In the genomic region with DNA sequence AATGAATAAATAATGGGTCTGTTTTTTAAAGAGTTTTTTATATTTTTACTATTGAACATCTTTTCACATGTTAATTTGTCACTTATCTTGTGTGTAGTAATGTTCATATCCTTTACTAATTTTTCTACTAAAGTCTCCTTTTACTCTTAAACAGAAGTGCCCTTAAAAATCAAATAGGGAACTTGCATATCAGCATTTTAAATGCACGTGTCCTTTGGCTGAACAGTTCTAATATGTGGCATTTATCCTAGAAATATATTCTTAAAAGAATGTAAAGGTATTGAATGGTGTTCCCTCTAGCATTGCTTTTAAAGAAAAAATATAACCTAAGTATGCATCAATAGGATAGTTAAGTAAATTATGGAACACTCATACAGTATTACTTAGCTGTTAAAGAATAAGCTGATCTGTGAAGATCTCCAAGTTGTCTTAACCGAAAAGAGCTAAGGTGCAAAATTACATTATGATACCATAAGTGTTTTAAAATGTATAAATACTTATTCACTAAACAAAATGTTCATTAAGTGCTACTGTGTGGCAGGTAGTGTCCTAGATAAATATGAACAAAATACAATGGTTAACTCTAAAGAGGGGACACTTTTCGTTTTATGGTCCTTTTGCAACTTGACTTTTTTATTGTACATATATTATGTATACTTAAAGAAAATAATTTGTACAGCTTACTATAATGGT, we compare ENCODE assay signal across 8 cellular contexts. TPM values are rescaled to one million over a fixed set of nuclear protein-coding genes. Genes with fewer than 3 reads are reported as not detected.
DNase-seq lines count a peak whose midpoint lies in the region; ATAC-seq, FAIRE-seq and TF ChIP-seq lines count a peak whose summit lies in the region.

No MANE protein-coding gene starts in this region.

- H3K36me3 ChIP-seq in HUES6 (ENCODE audit: control insufficient read depth, insufficient read depth, low read length) (peaks cover 34% of the 10 kb centered on the region), mucosa of descending colon (ENCODE audit: low read depth) (no peaks in the 10 kb centered on the region)

- TF ChIP-seq POLR2A in A549 (IDR thresholded peaks at IDR 0.05; ENCODE audit: low read length), result no peak

- H3K4me1 Mint-ChIP-seq in MCF 10A (ENCODE audit: insufficient read depth, unreplicated experiment), result peaks cover 9% of the 10 kb centered on the region

- BruUV-seq in MCF 10A (replicated peaks; lab: Mats Ljungman, UMichigan), result no TSS peak

- peaks cover 8% of the 10 kb centered on the region for H3K9me3 Mint-ChIP-seq in MCF 10A (ENCODE audit: unreplicated experiment)

- TF ChIP-seq RAD21 in A549 (conservative IDR thresholded peaks at IDR 0.05 in 1 of 2, IDR thresholded peaks at IDR 0.05 in 1 of 2), result no peak

- H3K4me2 ChIP-seq in A549, result peak overlapping the region; percentile 68

- intact Hi-C loops in MCF 10A (cut with micrococcal nuclease) (no loop called here), mucosa of descending colon (cut with DNase I, micrococcal nuclease) (no loop called here)

- CTCF ChIA-PET in A549 (lab: Yijun Ruan, JAX) (interaction anchor here (0.8 kb wide), 2 partner anchors 11 to 55 kb away, joined by 3 read pairs; no protein-coding TSS in a partner anchor), MCF 10A (lab: Yijun Ruan, JAX) (interaction anchor here (0.6 to 3.7 kb wide), 7 partner anchors 10 to 171 kb away, joined by 3 to 15 read pairs (median 5); a partner anchor contains a TSS)

- H3K27ac Mint-ChIP-seq in MCF 10A (ENCODE audit: low read depth, unreplicated experiment), result no peak overlapping the region

- H3K36me3 Mint-ChIP-seq in MCF 10A (ENCODE audit: insufficient read depth, unreplicated experiment), result peaks cover 12% of the 10 kb centered on the region

- no peak for TF ChIP-seq EP300 in A549 (IDR thresholded peaks at IDR 0.05)

- WGBS in A549 (ENCODE audit: missing lambda C conversion rate), result 38% methylated on average over 3 of the region's 3 CpGs

- H3K27ac ChIP-seq in A549, result peak overlapping the region; percentile 86 to 94
- H3K27ac ChIP-seq in HUES6 (ENCODE audit: low read depth, low read length), result no peak overlapping the region

- ATAC-seq in A549 (no peak), mucosa of descending colon (no peak), HG02981 (IDR thresholded peaks at IDR 0.05; ENCODE audit: unreplicated experiment) (no peak)

- DNase-seq in A549 (ENCODE audit: low read depth in 1 of 2, low spot score in 1 of 2) (no peak), MCF 10A (ENCODE audit: unreplicated experiment) (no peak), mucosa of descending colon (no peak), COLO668 (lab: John Stamatoyannopoulos, UW; ENCODE audit: unreplicated experiment) (no peak), NCI-H187 (lab: John Stamatoyannopoulos, UW) (no peak), HCEC 1CT (no peak)

- no peaks in the 10 kb centered on the region for H3K27me3 Mint-ChIP-seq in MCF 10A (ENCODE audit: insufficient read depth, unreplicated experiment)

- FAIRE-seq in A549 (lab: Jason Lieb, UNC), result no peak

- no peaks in the 10 kb centered on the region for H3K27me3 ChIP-seq in HUES6 (ENCODE audit: control insufficient read depth, insufficient read depth, low read length)

- TF ChIP-seq CTCF in A549 (IDR thresholded peaks at IDR 0.05) (no peak), MCF 10A (IDR thresholded peaks at IDR 0.05; ENCODE audit: unreplicated experiment) (no peak), mucosa of descending colon (IDR thresholded peaks at IDR 0.05) (no peak)

- 0 out of 3 replicates have a peak, but pooled peaks cover 3% of the 10 kb centered on the region for H3K4me1 ChIP-seq in A549
- H3K4me1 ChIP-seq in HUES6 (ENCODE audit: control insufficient read depth, insufficient read depth, low read length), result no peaks in the 10 kb centered on the region
- peaks cover 3% of the 10 kb centered on the region for H3K4me1 ChIP-seq in mucosa of descending colon (ENCODE audit: low read depth)

- peak overlapping the region; percentile 80 for H3K4me3 Mint-ChIP-seq in MCF 10A (ENCODE audit: unreplicated experiment)

- POLR2A ChIA-PET in A549 (lab: Yijun Ruan, JAX) (interaction anchor here (1.0 to 1.5 kb wide), 5 partner anchors 14 to 139 kb away, joined by 4 to 13 read pairs (median 6); a partner anchor contains a TSS), MCF 10A (lab: Yijun Ruan, JAX) (interaction anchor here (0.5 to 5.2 kb wide), 17 partner anchors 8 to 157 kb away, joined by 3 to 62 read pairs (median 3); a partner anchor contains a TSS)

- H3K4me3 ChIP-seq in A549, result peak overlapping the region; percentile 88
- peak overlapping the region; percentile 85 for H3K4me3 ChIP-seq in HUES6 (ENCODE audit: low read depth, low read length)
- H3K4me3 ChIP-seq in mucosa of descending colon, result peak overlapping the region; percentile 7

- no peaks in the 10 kb centered on the region for H3K9me3 ChIP-seq in A549
- no peaks in the 10 kb centered on the region for H3K9me3 ChIP-seq in HUES6 (ENCODE audit: control insufficient read depth, insufficient read depth, low read depth, low read length)
- H3K9me3 ChIP-seq in mucosa of descending colon, result no peaks in the 10 kb centered on the region

- H3K9ac ChIP-seq in HUES6 (ENCODE audit: low read length), result no peak overlapping the region

TF ChIP-seq in A549, 52 proteins besides CTCF, POLR2A, EP300 and RAD21 (continues in another document):
- TF ChIP-seq RCOR1 (IDR thresholded peaks at IDR 0.05; ENCODE audit: low read depth, low read length) (no peak), HOXA7 (CRISPR knock-in tag; IDR thresholded peaks at IDR 0.05) (no peak), KDM1A (IDR thresholded peaks at IDR 0.05; ENCODE audit: low read depth) (no peak), TP53 (CRISPR knock-in tag; IDR thresholded peaks at IDR 0.05) (no peak)
- TF ChIP-seq, protein P1, sequence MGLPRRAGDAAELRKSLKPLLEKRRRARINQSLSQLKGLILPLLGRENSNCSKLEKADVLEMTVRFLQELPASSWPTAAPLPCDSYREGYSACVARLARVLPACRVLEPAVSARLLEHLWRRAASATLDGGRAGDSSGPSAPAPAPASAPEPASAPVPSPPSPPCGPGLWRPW (IDR thresholded peaks at IDR 0.05), result no peak

RNA-seq across cellular contexts. Expression of a gene that starts 0.6 kb away (rescaled TPM):
- polyA plus RNA-seq in A549 (2011; rRNA removed) (5.2 and 7.0 TPM in 2 replicates), A549 (2017; fragmentation: RNase III; extraction: RNeasy Plus Mini Kit Qiagen cat#74134 plus additional on column Dnase treatment) (3.7 to 4.1 TPM (median 3.7 TPM) in 3 replicates)
- 2.2 and 2.5 TPM in 2 replicates for polyA plus RNA-seq in A549 (2012; cell fraction: cytosol; rRNA removed)
- polyA plus RNA-seq in A549 (2012; cell fraction: nucleus; rRNA removed), result 1.8 and 2.2 TPM in 2 replicates
- polyA minus RNA-seq in A549 (2011; rRNA and poly(A)+ RNA removed), result 3.3 and 3.8 TPM in 2 replicates
- total RNA-seq in MCF 10A (2022) (2.5 and 2.9 TPM in 2 replicates), mucosa of descending colon (1 to 10 TPM in 2 of 3 donors, under 1 TPM in 1; 0.75 to 6.6 (median 1.9) TPM)

RNA-seq across cellular contexts. Expression of a gene that starts 13.8 kb away (rescaled TPM):
- polyA plus RNA-seq in A549 (2011; rRNA removed), result 10.1 and 11.2 TPM in 2 replicates
- 2.1 and 2.9 TPM in 2 replicates for polyA plus RNA-seq in A549 (2012; cell fraction: cytosol; rRNA removed)
- 3.3 and 4.0 TPM in 2 replicates for polyA plus RNA-seq in A549 (2012; cell fraction: nucleus; rRNA removed)
- 5.0 to 6.2 TPM (median 5.9 TPM) in 3 replicates for polyA plus RNA-seq in A549 (2017; fragmentation: RNase III; extraction: RNeasy Plus Mini Kit Qiagen cat#74134 plus additional on column Dnase treatment)
- 7.8 and 9.8 TPM in 2 replicates for polyA minus RNA-seq in A549 (2011; rRNA and poly(A)+ RNA removed)
- 11.3 and 13.1 TPM in 2 replicates for total RNA-seq in MCF 10A (2022)
- total RNA-seq in mucosa of descending colon, result 10 to 100 TPM in 1 of 3 donors, 1 to 10 TPM in 2; 8.2 to 17.7 (median 9.2) TPM

RNA-seq across cellular contexts. Expression of a gene that starts 21.6 kb away (rescaled TPM):
- polyA plus RNA-seq in A549 (2011; rRNA removed) (not detected in 2 replicates), A549 (2017; fragmentation: RNase III; extraction: RNeasy Plus Mini Kit Qiagen cat#74134 plus additional on column Dnase treatment) (not detected in 3 replicates)
- polyA plus RNA-seq in A549 (2012; cell fraction: cytosol; rRNA removed), result not detected in 2 replicates
- polyA plus RNA-seq in A549 (2012; cell fraction: nucleus; rRNA removed), result not detected in 2 replicates
- polyA minus RNA-seq in A549 (2011; rRNA and poly(A)+ RNA removed), result not detected in 2 replicates
- total RNA-seq in MCF 10A (2022) (not detected in 2 replicates), mucosa of descending colon (1 to 10 TPM in 1 of 3 donors, under 1 TPM in 1, not detected in 1; 0.24 to 2.8 TPM)

RNA-seq across cellular contexts. Expression of a gene that starts 28.7 kb away (rescaled TPM):
- polyA plus RNA-seq in A549 (2011; rRNA removed), result 2.3 TPM in 2 replicates
- polyA plus RNA-seq in A549 (2012; cell fraction: cytosol; rRNA removed), result 0.81 and 1.0 TPM in 2 replicates
- polyA plus RNA-seq in A549 (2012; cell fraction: nucleus; rRNA removed), result 0.70 and 0.72 TPM in 2 replicates
- 1.7 to 2.1 TPM (median 1.8 TPM) in 3 replicates for polyA plus RNA-seq in A549 (2017; fragmentation: RNase III; extraction: RNeasy Plus Mini Kit Qiagen cat#74134 plus additional on column Dnase treatment)
- polyA minus RNA-seq in A549 (2011; rRNA and poly(A)+ RNA removed), result 1.7 and 1.9 TPM in 2 replicates
- total RNA-seq in MCF 10A (2022), result 3.3 and 4.8 TPM in 2 replicates
- total RNA-seq in mucosa of descending colon, result 1 to 10 TPM; 4.0 to 6.1 (median 5.5) TPM

RNA-seq across cellular contexts. Expression of a gene that starts 55.2 kb away (rescaled TPM):
- 4.0 and 4.8 TPM in 2 replicates for polyA plus RNA-seq in A549 (2011; rRNA removed)
- polyA plus RNA-seq in A549 (2012; cell fraction: cytosol; rRNA removed), result 1.4 and 1.5 TPM in 2 replicates
- 1.0 and 1.2 TPM in 2 replicates for polyA plus RNA-seq in A549 (2012; cell fraction: nucleus; rRNA removed)
- polyA plus RNA-seq in A549 (2017; fragmentation: RNase III; extraction: RNeasy Plus Mini Kit Qiagen cat#74134 plus additional on column Dnase treatment), result 3.0 to 3.6 TPM (median 3.1 TPM) in 3 replicates
- polyA minus RNA-seq in A549 (2011; rRNA and poly(A)+ RNA removed), result 7.5 and 11.0 TPM in 2 replicates
- 5.0 and 6.7 TPM in 2 replicates for total RNA-seq in MCF 10A (2022)
- 10 to 100 TPM in 1 of 3 donors, 1 to 10 TPM in 2; 6.3 to 20.5 (median 8.7) TPM for total RNA-seq in mucosa of descending colon

Comparison
In these comparisons a context has a peak if more than half of its experiments do, and no peak if none do; other contexts are left out.
1. H3K4me3 ChIP-seq: peak in every context shown above with its lines; median percentile 88 in A549; 85 in HUES6; 7 in mucosa of descending colon.